Comparison of ENCODE assay signal across 1 cellular context in the genomic region with DNA sequence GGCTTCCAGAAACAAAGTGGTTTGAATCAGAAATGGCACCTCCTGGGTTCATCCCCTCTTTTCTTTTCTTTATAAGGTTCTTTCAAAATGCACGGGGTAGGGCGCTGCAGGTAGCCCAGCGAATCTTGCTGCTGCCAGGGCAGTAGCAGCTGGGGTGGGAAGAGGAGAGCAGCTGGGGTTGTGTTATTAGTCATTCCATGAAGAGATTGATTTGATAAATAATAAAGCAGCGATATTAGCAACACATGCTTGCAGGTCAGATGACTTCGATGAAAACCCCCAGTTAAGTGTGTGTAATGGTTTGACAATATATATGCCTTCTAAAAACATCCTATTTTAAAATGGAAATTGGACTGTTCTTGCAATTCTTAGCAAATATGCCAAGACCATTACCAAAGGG.
TF ChIP-seq lines count a peak whose summit lies in the region.

No MANE protein-coding gene starts in this region.

TF ChIP-seq in GM23338, 12 proteins besides CTCF, POLR2A, EP300 and RAD21 (continued from another document):
- TF ChIP-seq, protein P1, sequence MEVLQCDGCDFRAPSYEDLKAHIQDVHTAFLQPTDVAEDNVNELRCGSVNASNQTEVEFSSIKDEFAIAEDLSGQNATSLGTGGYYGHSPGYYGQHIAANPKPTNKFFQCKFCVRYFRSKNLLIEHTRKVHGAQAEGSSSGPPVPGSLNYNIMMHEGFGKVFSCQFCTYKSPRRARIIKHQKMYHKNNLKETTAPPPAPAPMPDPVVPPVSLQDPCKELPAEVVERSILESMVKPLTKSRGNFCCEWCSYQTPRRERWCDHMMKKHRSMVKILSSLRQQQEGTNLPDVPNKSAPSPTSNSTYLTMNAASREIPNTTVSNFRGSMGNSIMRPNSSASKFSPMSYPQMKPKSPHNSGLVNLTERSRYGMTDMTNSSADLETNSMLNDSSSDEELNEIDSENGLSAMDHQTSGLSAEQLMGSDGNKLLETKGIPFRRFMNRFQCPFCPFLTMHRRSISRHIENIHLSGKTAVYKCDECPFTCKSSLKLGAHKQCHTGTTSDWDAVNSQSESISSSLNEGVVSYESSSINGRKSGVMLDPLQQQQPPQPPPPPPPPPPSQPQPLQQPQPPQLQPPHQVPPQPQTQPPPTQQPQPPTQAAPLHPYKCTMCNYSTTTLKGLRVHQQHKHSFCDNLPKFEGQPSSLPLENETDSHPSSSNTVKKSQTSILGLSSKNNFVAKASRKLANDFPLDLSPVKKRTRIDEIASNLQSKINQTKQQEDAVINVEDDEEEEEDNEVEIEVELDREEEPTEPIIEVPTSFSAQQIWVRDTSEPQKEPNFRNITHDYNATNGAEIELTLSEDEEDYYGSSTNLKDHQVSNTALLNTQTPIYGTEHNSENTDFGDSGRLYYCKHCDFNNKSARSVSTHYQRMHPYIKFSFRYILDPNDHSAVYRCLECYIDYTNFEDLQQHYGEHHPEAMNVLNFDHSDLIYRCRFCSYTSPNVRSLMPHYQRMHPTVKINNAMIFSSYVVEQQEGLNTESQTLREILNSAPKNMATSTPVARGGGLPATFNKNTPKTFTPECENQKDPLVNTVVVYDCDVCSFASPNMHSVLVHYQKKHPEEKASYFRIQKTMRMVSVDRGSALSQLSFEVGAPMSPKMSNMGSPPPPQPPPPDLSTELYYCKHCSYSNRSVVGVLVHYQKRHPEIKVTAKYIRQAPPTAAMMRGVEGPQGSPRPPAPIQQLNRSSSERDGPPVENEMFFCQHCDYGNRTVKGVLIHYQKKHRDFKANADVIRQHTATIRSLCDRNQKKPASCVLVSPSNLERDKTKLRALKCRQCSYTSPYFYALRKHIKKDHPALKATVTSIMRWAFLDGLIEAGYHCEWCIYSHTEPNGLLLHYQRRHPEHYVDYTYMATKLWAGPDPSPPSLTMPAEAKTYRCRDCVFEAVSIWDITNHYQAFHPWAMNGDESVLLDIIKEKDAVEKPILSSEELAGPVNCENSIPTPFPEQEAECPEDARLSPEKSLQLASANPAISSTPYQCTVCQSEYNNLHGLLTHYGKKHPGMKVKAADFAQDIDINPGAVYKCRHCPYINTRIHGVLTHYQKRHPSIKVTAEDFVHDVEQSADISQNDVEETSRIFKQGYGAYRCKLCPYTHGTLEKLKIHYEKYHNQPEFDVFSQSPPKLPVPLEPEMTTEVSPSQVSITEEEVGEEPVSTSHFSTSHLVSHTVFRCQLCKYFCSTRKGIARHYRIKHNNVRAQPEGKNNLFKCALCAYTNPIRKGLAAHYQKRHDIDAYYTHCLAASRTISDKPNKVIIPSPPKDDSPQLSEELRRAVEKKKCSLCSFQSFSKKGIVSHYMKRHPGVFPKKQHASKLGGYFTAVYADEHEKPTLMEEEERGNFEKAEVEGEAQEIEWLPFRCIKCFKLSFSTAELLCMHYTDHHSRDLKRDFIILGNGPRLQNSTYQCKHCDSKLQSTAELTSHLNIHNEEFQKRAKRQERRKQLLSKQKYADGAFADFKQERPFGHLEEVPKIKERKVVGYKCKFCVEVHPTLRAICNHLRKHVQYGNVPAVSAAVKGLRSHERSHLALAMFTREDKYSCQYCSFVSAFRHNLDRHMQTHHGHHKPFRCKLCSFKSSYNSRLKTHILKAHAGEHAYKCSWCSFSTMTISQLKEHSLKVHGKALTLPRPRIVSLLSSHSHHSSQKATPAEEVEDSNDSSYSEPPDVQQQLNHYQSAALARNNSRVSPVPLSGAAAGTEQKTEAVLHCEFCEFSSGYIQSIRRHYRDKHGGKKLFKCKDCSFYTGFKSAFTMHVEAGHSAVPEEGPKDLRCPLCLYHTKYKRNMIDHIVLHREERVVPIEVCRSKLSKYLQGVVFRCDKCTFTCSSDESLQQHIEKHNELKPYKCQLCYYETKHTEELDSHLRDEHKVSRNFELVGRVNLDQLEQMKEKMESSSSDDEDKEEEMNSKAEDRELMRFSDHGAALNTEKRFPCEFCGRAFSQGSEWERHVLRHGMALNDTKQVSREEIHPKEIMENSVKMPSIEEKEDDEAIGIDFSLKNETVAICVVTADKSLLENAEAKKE (CRISPR knock-in tag; IDR thresholded peaks at IDR 0.05): no peak
- no peak for TF ChIP-seq STAT1 (IDR thresholded peaks at IDR 0.05; ENCODE audit: unreplicated experiment)
- TF ChIP-seq ZNF114 (CRISPR knock-in tag; IDR thresholded peaks at IDR 0.05): no peak
- no peak for TF ChIP-seq ZNF331 (CRISPR knock-in tag; IDR thresholded peaks at IDR 0.05; ENCODE audit: low read depth)
- TF ChIP-seq NANOG (IDR thresholded peaks at IDR 0.05; ENCODE audit: borderline replicate concordance): no peak
- no peak for TF ChIP-seq CREB1 (CRISPR knock-in tag; IDR thresholded peaks at IDR 0.05; ENCODE audit: low read depth)
TF ChIP-seq in GM23338: peak in this region for 0.
